ENCODE assay signal across 8 cellular contexts in genomic region chr5:112921031-112921832, GRCh38. TPM values are rescaled to one million over a fixed set of nuclear protein-coding genes. Genes with fewer than 3 reads are reported as not detected.
DNase-seq lines count a peak whose midpoint lies in the region; ATAC-seq, FAIRE-seq and TF ChIP-seq lines count a peak whose summit lies in the region.

No MANE protein-coding gene starts in this region.

- CTCF ChIA-PET in A549 (lab: Yijun Ruan, JAX), result interaction anchor here (0.7 to 3.9 kb wide), 24 partner anchors 8 to 573 kb away, joined by 3 to 25 read pairs (median 4); partner anchors contain the start of gene SRP19
- CTCF ChIA-PET in activated CD4-positive, alpha-beta T cell treated with anti-CD3 and anti-CD28 coated beads, Interleukin-2, amount 10 ng/mL, durations not matched to agents 7 days and 5 days (lab: Charles Lee), result interaction anchor here (0.9 to 2.6 kb wide), 13 partner anchors 14 to 1164 kb away, joined by 3 to 14 read pairs (median 3); partner anchors contain the start of gene SRP19

- DNase-seq in A549 (ENCODE audit: low read depth in 1 of 2, low spot score in 1 of 2) (peak; percentile 69), GM18507 (ENCODE audit: extremely low spot score, insufficient read length, low read depth) (peak; percentile 7), NCI-H2171 treated with DMSO at 0.1 percent for 48 hours (lab: John Stamatoyannopoulos, UW) (peak; percentile 47), left lung (peak; percentile 70 to 94)
- DNase-seq in activated CD4-positive, alpha-beta T cell treated with anti-CD3 and anti-CD28 coated beads, Interleukin-2, amount 10 ng/mL, durations not matched to agents 7 days and 5 days, result peak; percentile 55
- peak; percentile 28 for DNase-seq in stimulated activated CD4-positive, alpha-beta T cell treated with anti-CD3 and anti-CD28 coated beads, Interleukin-2, amount 100 ng/mL, for 4 hours (ENCODE audit: low read depth)

- ATAC-seq in A549 (peak; percentile 83 to 89), HG03025 (IDR thresholded peaks at IDR 0.05; ENCODE audit: low FRiP score, unreplicated experiment) (peak; percentile 35), left lung (peak; percentile 84)

- peak overlapping the region; percentile 80 for H3K27ac Mint-ChIP-seq in activated CD4-positive, alpha-beta T cell treated with anti-CD3 and anti-CD28 coated beads, Interleukin-2, amount 10 ng/mL, durations not matched to agents 7 days and 5 days
- peak overlapping the region; percentile 100 for H3K27ac Mint-ChIP-seq in dendritic cell treated with granulocyte-macrophage colony-stimulating factor and Interleukin-4, amounts not matched to agents 40 ng/mL and 50 ng/mL, for 4 days

- POLR2A ChIA-PET in A549 (lab: Yijun Ruan, JAX), result interaction anchor here (0.5 to 2.7 kb wide), 8 partner anchors 37 to 729 kb away, joined by 3 to 18 read pairs (median 4); partner anchors contain the start of genes DCP2 and SRP19
- POLR2A ChIA-PET in activated CD4-positive, alpha-beta T cell treated with anti-CD3 and anti-CD28 coated beads, Interleukin-2, amount 10 ng/mL, durations not matched to agents 7 days and 5 days (lab: Charles Lee), result interaction anchor here (0.6 to 1.3 kb wide), 2 partner anchors 55 to 72 kb away, joined by 4 read pairs; partner anchors contain the start of gene DCP2

- H3K36me3 ChIP-seq in left lung, result peaks cover 0 to 29% of the 10 kb centered on the region in 2 donors

- H3K4me3 ChIP-seq in A549 (peak overlapping the region; percentile 95), left lung (peak overlapping the region; percentile 87 to 93)

- no peaks in the 10 kb centered on the region for H3K27me3 Mint-ChIP-seq in activated CD4-positive, alpha-beta T cell treated with anti-CD3 and anti-CD28 coated beads, Interleukin-2, amount 10 ng/mL, durations not matched to agents 7 days and 5 days
- no peaks in the 10 kb centered on the region for H3K27me3 Mint-ChIP-seq in dendritic cell treated with granulocyte-macrophage colony-stimulating factor and Interleukin-4, amounts not matched to agents 40 ng/mL and 50 ng/mL, for 4 days

- FAIRE-seq in A549 (lab: Jason Lieb, UNC) (no peak), GM18507 (lab: Jason Lieb, UNC) (peak; percentile 15)

- TF ChIP-seq POLR2A in A549 (IDR thresholded peaks at IDR 0.05; ENCODE audit: low read length), result peak; percentile 31

- no peaks in the 10 kb centered on the region for H3K27me3 ChIP-seq in left lung

- H3K4me2 ChIP-seq in A549, result peak overlapping the region; percentile 89

- peak overlapping the region; percentile 93 to 97 for H3K27ac ChIP-seq in A549
- H3K27ac ChIP-seq in left lung, result peak overlapping the region; percentile 97 to 99

- H3K4me1 Mint-ChIP-seq in activated CD4-positive, alpha-beta T cell treated with anti-CD3 and anti-CD28 coated beads, Interleukin-2, amount 10 ng/mL, durations not matched to agents 7 days and 5 days, result peaks cover 76% of the 10 kb centered on the region
- peaks cover 69% of the 10 kb centered on the region for H3K4me1 Mint-ChIP-seq in dendritic cell treated with granulocyte-macrophage colony-stimulating factor and Interleukin-4, amounts not matched to agents 40 ng/mL and 50 ng/mL, for 4 days (ENCODE audit: low read depth)

- no peak for TF ChIP-seq RAD21 in A549 (conservative IDR thresholded peaks at IDR 0.05 in 1 of 2, IDR thresholded peaks at IDR 0.05 in 1 of 2)

- 2% methylated on average over 39 of the region's 68 CpGs for WGBS in A549 (ENCODE audit: missing lambda C conversion rate)

- no peak for TF ChIP-seq EP300 in A549 (IDR thresholded peaks at IDR 0.05)

- peaks cover 16% of the 10 kb centered on the region for H3K4me1 ChIP-seq in A549
- H3K4me1 ChIP-seq in left lung, result peaks cover 5 to 68% of the 10 kb centered on the region in 2 donors

- TF ChIP-seq CTCF in A549 (IDR thresholded peaks at IDR 0.05) (no peak; the same call in 2 of the 3 replicates), left lung (IDR thresholded peaks at IDR 0.05) (peak in 1 of 2 donors; percentile 9)

- peak overlapping the region; percentile 91 for H3K4me3 Mint-ChIP-seq in activated CD4-positive, alpha-beta T cell treated with anti-CD3 and anti-CD28 coated beads, Interleukin-2, amount 10 ng/mL, durations not matched to agents 7 days and 5 days
- H3K4me3 Mint-ChIP-seq in dendritic cell treated with granulocyte-macrophage colony-stimulating factor and Interleukin-4, amounts not matched to agents 40 ng/mL and 50 ng/mL, for 4 days, result peak overlapping the region; percentile 100

- intact Hi-C loops in dendritic cell treated with granulocyte-macrophage colony-stimulating factor and Interleukin-4, amounts not matched to agents 40 ng/mL and 50 ng/mL, for 4 days (cut with micrococcal nuclease), result loop anchor here (1.0 to 5.0 kb wide), 3 partner anchors 43 to 591 kb away; partner anchors contain the start of genes DCP2 and YTHDC2
- intact Hi-C loops in left lung (cut with DNase I), result no loop called here

- H3K9me3 ChIP-seq in A549, result no peaks in the 10 kb centered on the region
- H3K9me3 ChIP-seq in left lung, result no peaks in the 10 kb centered on the region

- H3K9me3 Mint-ChIP-seq in activated CD4-positive, alpha-beta T cell treated with anti-CD3 and anti-CD28 coated beads, Interleukin-2, amount 10 ng/mL, durations not matched to agents 7 days and 5 days, result no peaks in the 10 kb centered on the region
- H3K9me3 Mint-ChIP-seq in dendritic cell treated with granulocyte-macrophage colony-stimulating factor and Interleukin-4, amounts not matched to agents 40 ng/mL and 50 ng/mL, for 4 days, result no peaks in the 10 kb centered on the region

- peaks cover 42% of the 10 kb centered on the region for H3K36me3 Mint-ChIP-seq in activated CD4-positive, alpha-beta T cell treated with anti-CD3 and anti-CD28 coated beads, Interleukin-2, amount 10 ng/mL, durations not matched to agents 7 days and 5 days (ENCODE audit: low read depth)
- peaks cover 55% of the 10 kb centered on the region for H3K36me3 Mint-ChIP-seq in dendritic cell treated with granulocyte-macrophage colony-stimulating factor and Interleukin-4, amounts not matched to agents 40 ng/mL and 50 ng/mL, for 4 days (ENCODE audit: low read depth)

TF ChIP-seq in A549, 52 proteins besides CTCF, POLR2A, EP300 and RAD21:
- TF ChIP-seq JUN (IDR thresholded peaks at IDR 0.05) (peak in 1 of 2 experiments; percentile 2; a peak in 1 of 5 replicates), MAX (IDR thresholded peaks at IDR 0.05) (peak; percentile 52; the same call in 1 of the 2 replicates), FOSL2 (IDR thresholded peaks at IDR 0.05) (no peak), FOSL2 (CRISPR knock-in tag; IDR thresholded peaks at IDR 0.05) (no peak)

RNA-seq across cellular contexts. Expression of gene REEP5, which starts 0.8 kb away (rescaled TPM):
- polyA plus RNA-seq in A549 (2011; rRNA removed) (164 and 208 TPM in 2 replicates), A549 (2017; fragmentation: RNase III; extraction: RNeasy Plus Mini Kit Qiagen cat#74134 plus additional on column Dnase treatment) (123 to 139 TPM (median 134 TPM) in 3 replicates)
- 157 and 170 TPM in 2 replicates for polyA plus RNA-seq in A549 (2012; cell fraction: cytosol; rRNA removed)
- 36.4 and 53.7 TPM in 2 replicates for polyA plus RNA-seq in A549 (2012; cell fraction: nucleus; rRNA removed)
- polyA minus RNA-seq in A549 (2011; rRNA and poly(A)+ RNA removed), result 195 and 198 TPM in 2 replicates
- 10 to 100 TPM; 75.1 to 80.3 TPM for total RNA-seq in activated CD4-positive, alpha-beta T cell treated with anti-CD3 and anti-CD28 coated beads, Interleukin-2, amount 10 ng/mL, durations not matched to agents 7 days and 5 days
- 100 to 1,000 TPM; 103 to 121 TPM for total RNA-seq in left lung

RNA-seq across cellular contexts. Expression of gene DCP2, which starts 55.4 kb away (rescaled TPM):
- polyA plus RNA-seq in A549 (2011; rRNA removed) (16.1 and 18.5 TPM in 2 replicates), A549 (2017; fragmentation: RNase III; extraction: RNeasy Plus Mini Kit Qiagen cat#74134 plus additional on column Dnase treatment) (7.2 to 8.0 TPM (median 7.8 TPM) in 3 replicates)
- polyA plus RNA-seq in A549 (2012; cell fraction: cytosol; rRNA removed), result 6.6 and 7.4 TPM in 2 replicates
- 1.9 and 4.0 TPM in 2 replicates for polyA plus RNA-seq in A549 (2012; cell fraction: nucleus; rRNA removed)
- 21.8 and 22.6 TPM in 2 replicates for polyA minus RNA-seq in A549 (2011; rRNA and poly(A)+ RNA removed)
- 100 to 1,000 TPM; 116 to 122 TPM for total RNA-seq in activated CD4-positive, alpha-beta T cell treated with anti-CD3 and anti-CD28 coated beads, Interleukin-2, amount 10 ng/mL, durations not matched to agents 7 days and 5 days
- total RNA-seq in left lung, result 10 to 100 TPM; 55.8 to 72.4 TPM

Comparison
In these comparisons a context has a peak if more than half of its experiments do, and no peak if none do; other contexts are left out.
1. Peak in every context shown above with its lines: DNase-seq, ATAC-seq, H3K4me3 ChIP-seq and H3K27ac ChIP-seq.
2. ATAC-seq: peak in every context shown above with its lines; median percentile 86 in A549; 84 in left lung; 35 in HG03025.
3. DNase-seq: peak in every context shown above with its lines; median percentile 82 in left lung; 69 in A549; 55 in activated CD4-positive, alpha-beta T cell treated with anti-CD3 and anti-CD28 coated beads, Interleukin-2, amount 10 ng/mL, durations not matched to agents 7 days and 5 days; 47 in NCI-H2171 treated with DMSO at 0.1 percent for 48 hours; 28 in stimulated activated CD4-positive, alpha-beta T cell treated with anti-CD3 and anti-CD28 coated beads, Interleukin-2, amount 100 ng/mL, for 4 hours; 7 in GM18507.